15 cellular contexts compared by ENCODE assay signal in the genomic region with DNA sequence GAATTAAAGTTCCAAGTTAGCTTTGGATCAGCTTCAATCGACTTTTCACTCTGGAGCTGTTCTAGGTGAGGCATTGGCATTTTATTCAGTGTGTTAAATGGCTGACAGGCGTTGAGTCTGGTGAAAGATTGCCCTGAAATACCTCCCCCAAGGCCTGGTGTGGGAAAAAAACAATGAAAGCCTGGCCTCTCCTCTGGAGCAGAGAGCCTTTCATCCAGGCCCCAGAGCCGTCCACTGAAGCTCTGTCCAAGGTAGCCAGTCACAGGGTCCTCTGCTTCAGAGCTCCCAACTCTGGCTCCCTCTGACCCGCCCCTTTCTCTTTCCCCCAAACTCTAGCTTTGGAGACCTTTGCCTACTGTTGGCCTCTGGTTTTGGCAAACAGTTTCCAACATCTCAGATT.
"Had no signal": no experiment of that assay in that cellular context is flagged by ENCODE, and none has a peak within 500 bp of the region (broad histone marks: within the 10 kb centered on the region; RNA-seq: fewer than 3 reads in every experiment).

No MANE protein-coding gene starts in this region.

- H3K4me3 Mint-ChIP-seq: activated naive CD4-positive, alpha-beta T cell treated with anti-CD3 and anti-CD28 coated beads, Interleukin-2, amount 50 U/mL, for 24 hours; stimulated activated naive CD8-positive, alpha-beta T cell treated with anti-CD3 and anti-CD28 coated beads, Interleukin-15, amount 100 ng/mL, for 72 hours; type B pancreatic cell had no signal

- H3K9me3 Mint-ChIP-seq: stimulated activated naive CD8-positive, alpha-beta T cell treated with anti-CD3 and anti-CD28 coated beads, Interleukin-15, amount 100 ng/mL, for 72 hours; type B pancreatic cell had no signal

- H3K4me1 Mint-ChIP-seq: activated naive CD4-positive, alpha-beta T cell treated with anti-CD3 and anti-CD28 coated beads, Interleukin-2, amount 50 U/mL, for 24 hours; stimulated activated naive CD8-positive, alpha-beta T cell treated with anti-CD3 and anti-CD28 coated beads, Interleukin-15, amount 100 ng/mL, for 72 hours had no signal

- H3K36me3 ChIP-seq: adrenal gland, esophagus muscularis mucosa, sigmoid colon, spleen had no signal

- H3K9me3 ChIP-seq: adrenal gland had no signal

- H3K27me3 ChIP-seq: dorsolateral prefrontal cortex had no signal

- H3K27ac ChIP-seq: adrenal gland, dorsolateral prefrontal cortex, esophagus muscularis mucosa, sigmoid colon, spleen had no signal

- ATAC-seq: stimulated activated naive CD8-positive, alpha-beta T cell treated with anti-CD3 and anti-CD28 coated beads, Interleukin-15, amount 100 ng/mL, for 72 hours had no signal

- H3K4me1 ChIP-seq: adrenal gland, esophagus muscularis mucosa, sigmoid colon, spleen had no signal

- H3K4me3 ChIP-seq: adrenal gland, dorsolateral prefrontal cortex, esophagus muscularis mucosa, sigmoid colon, spleen had no signal

- H3K36me3 Mint-ChIP-seq: activated naive CD4-positive, alpha-beta T cell treated with anti-CD3 and anti-CD28 coated beads, Interleukin-2, amount 50 U/mL, for 24 hours; type B pancreatic cell had no signal

- H3K27ac Mint-ChIP-seq: activated naive CD4-positive, alpha-beta T cell treated with anti-CD3 and anti-CD28 coated beads, Interleukin-2, amount 50 U/mL, for 24 hours; stimulated activated naive CD8-positive, alpha-beta T cell treated with anti-CD3 and anti-CD28 coated beads, Interleukin-15, amount 100 ng/mL, for 72 hours; type B pancreatic cell had no signal

- DNase-seq: activated CD4-positive, alpha-beta T cell treated with anti-CD3 and anti-CD28 coated beads for 1 hour; activated CD4-positive, alpha-beta T cell treated with anti-CD3 and anti-CD28 coated beads, Interleukin-2, amount 50 U/mL, for 4 hours; activated T-cell treated with anti-CD3 and anti-CD28 coated beads for 4 hours; adrenal gland; dorsolateral prefrontal cortex; hippocampal formation; kidney glomerular epithelial cell; sigmoid colon; stimulated activated naive CD8-positive, alpha-beta T cell treated with anti-CD3 and anti-CD28 coated beads, Interleukin-15, amount 100 ng/mL, for 72 hours; T-helper 1 cell; T1000 had no signal
